Comparison of ENCODE assay signal across 1 cellular context in genomic region chr7:90592036-90592435, GRCh38.
TF ChIP-seq lines count a peak whose summit lies in the region.

No MANE protein-coding gene starts in this region.

TF ChIP-seq in SK-N-SH treated with all-trans-retinoic acid at 6 μM for 48 hours, 23 proteins besides CTCF, POLR2A, EP300 and RAD21 (continued from another document):
- TF ChIP-seq PATZ1 (CRISPR knock-in tag; IDR thresholded peaks at IDR 0.05; ENCODE audit: borderline replicate concordance) (no peak), RARB (CRISPR knock-in tag; IDR thresholded peaks at IDR 0.05) (no peak), BACH2 (CRISPR knock-in tag; IDR thresholded peaks at IDR 0.05; ENCODE audit: borderline replicate concordance) (no peak), CSRNP3 (CRISPR knock-in tag; IDR thresholded peaks at IDR 0.05) (no peak), TSHZ2 (CRISPR knock-in tag; IDR thresholded peaks at IDR 0.05) (no peak), OSR1 (CRISPR knock-in tag; IDR thresholded peaks at IDR 0.05) (no peak), ZNF565 (CRISPR knock-in tag; conservative IDR thresholded peaks at IDR 0.05; ENCODE audit: low read depth) (no peak), ISL1 (CRISPR knock-in tag; IDR thresholded peaks at IDR 0.05) (no peak), ZFP30 (CRISPR knock-in tag; IDR thresholded peaks at IDR 0.05) (no peak), POU6F1 (CRISPR knock-in tag; IDR thresholded peaks at IDR 0.05; ENCODE audit: borderline replicate concordance, low read depth) (no peak), ZFP3 (CRISPR knock-in tag; IDR thresholded peaks at IDR 0.05) (no peak), SNAI2 (CRISPR knock-in tag; IDR thresholded peaks at IDR 0.05) (no peak), GLIS3 (CRISPR knock-in tag; IDR thresholded peaks at IDR 0.05) (no peak), TOX (CRISPR knock-in tag; IDR thresholded peaks at IDR 0.05; ENCODE audit: borderline replicate concordance) (no peak), PPARA (CRISPR knock-in tag; IDR thresholded peaks at IDR 0.05; ENCODE audit: borderline replicate concordance) (no peak)
